Comparison of ENCODE assay signal across 12 cellular contexts in the genomic region with DNA sequence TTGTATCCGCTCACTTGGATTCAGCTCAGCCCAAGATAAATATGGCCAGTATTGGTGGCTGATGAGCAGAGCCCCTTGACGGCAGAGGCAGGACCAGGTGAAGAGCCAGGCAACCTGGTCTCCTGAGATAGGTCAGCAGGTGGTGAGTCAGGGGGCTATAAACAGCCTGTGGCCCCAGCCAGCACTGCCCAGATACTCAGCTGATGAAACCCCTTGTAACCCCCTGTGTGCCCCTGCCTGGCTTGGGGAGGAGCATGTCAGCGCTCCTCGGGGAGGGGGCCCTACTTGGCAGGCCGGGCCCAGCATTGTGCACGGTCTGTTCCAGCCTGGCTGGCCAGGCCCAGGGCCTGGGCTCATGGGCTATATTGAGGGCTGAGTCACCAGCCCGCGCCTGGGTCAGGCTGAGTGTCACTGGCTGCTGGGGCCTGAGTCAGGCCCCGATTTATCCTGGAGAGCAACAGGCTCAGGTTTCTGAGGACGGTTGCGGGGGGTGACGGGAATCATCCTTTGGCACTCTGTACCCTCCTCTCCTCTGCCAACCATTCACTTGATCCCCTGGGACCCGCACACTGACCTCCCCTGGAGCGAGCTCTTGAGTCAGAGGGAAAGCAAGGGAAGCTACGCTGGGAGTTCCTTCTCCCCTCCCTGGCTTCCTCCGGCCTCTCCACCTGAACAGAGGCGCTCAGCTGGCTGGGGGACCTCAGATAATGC. TPM values are rescaled to one million over a fixed set of nuclear protein-coding genes. Genes with fewer than 3 reads are reported as not detected.
DNase-seq lines count a peak whose midpoint lies in the region; ATAC-seq, FAIRE-seq and TF ChIP-seq lines count a peak whose summit lies in the region.
"Had no signal": no experiment of that assay in that cellular context is flagged by ENCODE, and none has a peak within 500 bp of the region (broad histone marks: within the 10 kb centered on the region; RNA-seq: fewer than 3 reads in every experiment).

No MANE protein-coding gene starts in this region.

- peak overlapping the region; percentile 98 for H2BK15ac ChIP-seq in IMR-90 (ENCODE audit: low read depth, low read length)

- peak overlapping the region; percentile 98 for H2AK5ac ChIP-seq in IMR-90 (ENCODE audit: low read depth, low read length)

- H3K27ac ChIP-seq in A549, result peak overlapping the region; percentile 19 to 75; a peak in 5 of 6 replicates
- H3K27ac ChIP-seq in IMR-90 (ENCODE audit: insufficient read depth, low read length), result peak overlapping the region; percentile 81
- H3K27ac ChIP-seq in endodermal cell (ENCODE audit: low read depth, low read length), result peak overlapping the region; percentile 22
- H3K27ac ChIP-seq in mesodermal cell (ENCODE audit: low read depth, low read length, severe bottlenecking), result peak overlapping the region; percentile 98
- H3K27ac ChIP-seq in tibial nerve, result peak overlapping the region in 1 of 4 donors; percentile 36
- H3K27ac ChIP-seq: BLaER1 treated with 17β-estradiol and CSF1 and Interleukin-3, amounts not matched to agents 10 nM and 100 nM had no signal

- peaks cover 41% of the 10 kb centered on the region for H3K27me3 Mint-ChIP-seq in endodermal cell (ENCODE audit: insufficient read depth)
- peaks cover 39% of the 10 kb centered on the region for H3K27me3 Mint-ChIP-seq in activated naive CD8-positive, alpha-beta T cell treated with anti-CD3 and anti-CD28 coated beads, Interleukin-2, amount 50 U/mL, for 24 hours
- peaks cover 0 to 30% of the 10 kb centered on the region in 2 donors for H3K27me3 Mint-ChIP-seq in natural killer cell (ENCODE audit: low read depth in 2 of 2)

- CTCF ChIA-PET in A549 (lab: Yijun Ruan, JAX) (interaction anchor here (1.0 to 1.8 kb wide), 4 partner anchors 15 to 53 kb away, joined by 3 to 5 read pairs (median 4); no protein-coding TSS in a partner anchor), IMR-90 (lab: Yijun Ruan, JAX) (interaction anchor here (1.0 kb wide), 1 partner anchor 56 kb away, joined by 6 read pairs; no protein-coding TSS in a partner anchor)

- ATAC-seq in A549, result peak; percentile 69 to 72
- ATAC-seq in IMR-90 (ENCODE audit: low read depth), result peak; percentile 45
- no peak for ATAC-seq in activated naive CD8-positive, alpha-beta T cell treated with anti-CD3 and anti-CD28 coated beads, Interleukin-2, amount 50 U/mL, for 24 hours
- no peak for ATAC-seq in natural killer cell

- no TSS peak for BruUV-seq in IMR-90 (replicated peaks; lab: Mats Ljungman, UMichigan)

- H4K8ac ChIP-seq in IMR-90 (ENCODE audit: low read depth in 2 of 2, low read length in 2 of 2), result peak overlapping the region; percentile 5 to 83

- FAIRE-seq in A549 (lab: Jason Lieb, UNC), result no peak

- peak overlapping the region; percentile 98 for H2AK9ac ChIP-seq in IMR-90 (replicated peaks; ENCODE audit: low read depth, low read length, poor library complexity)

- no peak for TF ChIP-seq RAD21 in A549 (conservative IDR thresholded peaks at IDR 0.05 in 1 of 2, IDR thresholded peaks at IDR 0.05 in 1 of 2)
- 0 out of 2 replicates have a peak, but pooled peaks have one; percentile 12 for TF ChIP-seq RAD21 in IMR-90 (IDR thresholded peaks at IDR 0.05; ENCODE audit: low read length)

- peaks cover 14% of the 10 kb centered on the region for H3K9me1 ChIP-seq in IMR-90 (ENCODE audit: insufficient read depth, low read length)

- H3K4me3 ChIP-seq in A549, result no peak overlapping the region
- H3K4me3 ChIP-seq in IMR-90 (ENCODE audit: insufficient read depth, low read depth, low read length), result no peak overlapping the region
- H3K4me3 ChIP-seq in endodermal cell (ENCODE audit: low read length), result no peak overlapping the region
- H3K4me3 ChIP-seq in mesodermal cell (ENCODE audit: extremely low read depth, insufficient read depth, low read length, poor library complexity, severe bottlenecking), result no peak overlapping the region
- no peak overlapping the region for H3K4me3 ChIP-seq in tibial nerve
- H3K4me3 ChIP-seq: BLaER1 treated with 17β-estradiol and CSF1 and Interleukin-3, amounts not matched to agents 10 nM and 100 nM had no signal

- peak overlapping the region; percentile 97 for H2BK20ac ChIP-seq in IMR-90 (ENCODE audit: low read depth, low read length)

- in situ Hi-C loops in IMR-90 (cut with MboI; ENCODE audit: low sequenced_read_pairs), result no loop called here

- POLR2A ChIA-PET in A549 (lab: Yijun Ruan, JAX), result interaction anchor here (0.5 kb wide), 1 partner anchor 50 kb away, joined by 3 read pairs; no protein-coding TSS in a partner anchor
- POLR2A ChIA-PET in IMR-90 (lab: Charles Lee; ENCODE audit: unreplicated experiment), result interaction anchor here (1.0 kb wide), 2 partner anchors 9 to 36 kb away, joined by 3 read pairs; a partner anchor contains a TSS

- intact Hi-C loops in IMR-90 (cut with micrococcal nuclease) (loop anchor here (5.0 kb wide), 1 partner anchor 35 kb away; a partner anchor contains a TSS), natural killer cell (cut with micrococcal nuclease) (no loop called here)

- H3K4me2 ChIP-seq in A549 (no peak overlapping the region), IMR-90 (ENCODE audit: low read depth, low read length) (peak overlapping the region; percentile 29; the same call in 1 of the 2 replicates)
- H3K4me2 ChIP-seq: BLaER1 treated with 17β-estradiol and CSF1 and Interleukin-3, amounts not matched to agents 10 nM and 100 nM had no signal

- H4K91ac ChIP-seq in IMR-90 (ENCODE audit: insufficient read depth, low read depth, low read length), result peak overlapping the region; percentile 94

- no peak for DNase-seq in A549 (ENCODE audit: low read depth in 1 of 2, low spot score in 1 of 2)
- peak; percentile 83 for DNase-seq in IMR-90
- DNase-seq in endodermal cell, result peak; percentile 80
- no peak for DNase-seq in activated naive CD8-positive, alpha-beta T cell treated with anti-CD3 and anti-CD28 coated beads, Interleukin-2, amount 50 U/mL, for 24 hours
- DNase-seq in natural killer cell, result no peak
- no peak for DNase-seq in activated naive CD4-positive, alpha-beta T cell (lab: John Stamatoyannopoulos, UW)
- DNase-seq in tibial nerve (ENCODE audit: low spot score in 2 of 2), result no peak
- DNase-seq: activated CD4-positive, alpha-beta memory T cell treated with anti-CD3 and anti-CD28 coated beads for 36 hours; effector CD8-positive, alpha-beta T cell; NCI-H526 had no signal

- WGBS in A549 (ENCODE audit: missing lambda C conversion rate), result 76% methylated on average over 14 of the region's 17 CpGs
- 13% methylated on average over 4 of the region's 17 CpGs; no CpG with 5 or more reads in 1 of the 2 experiments for WGBS in IMR-90 (ENCODE audit: extremely low coverage in 2 of 2, insufficient read length in 1 of 2), 2 experiments
- 57 to 71% methylated on average over 15 to 17 of the region's 17 CpGs for WGBS in endodermal cell (ENCODE audit: insufficient coverage in 1 of 2, insufficient read length in 1 of 2), 2 experiments
- 43 to 47% methylated on average over 7 to 12 of the region's 17 CpGs for WGBS in mesodermal cell (ENCODE audit: insufficient coverage in 2 of 2), 2 experiments
- 71 to 84% methylated on average over 8 to 17 of the region's 17 CpGs for WGBS in tibial nerve, 2 donors

- peak overlapping the region; percentile 82 for H2AFZ ChIP-seq in IMR-90 (replicated peaks; ENCODE audit: low read length, poor library complexity)

- H3K4me3 Mint-ChIP-seq in endodermal cell, result no peak overlapping the region
- no peak overlapping the region for H3K4me3 Mint-ChIP-seq in activated naive CD8-positive, alpha-beta T cell treated with anti-CD3 and anti-CD28 coated beads, Interleukin-2, amount 50 U/mL, for 24 hours
- H3K4me3 Mint-ChIP-seq in natural killer cell, result no peak overlapping the region
- H3K4me3 Mint-ChIP-seq: activated CD4-positive, alpha-beta memory T cell treated with anti-CD3 and anti-CD28 coated beads for 36 hours had no signal

- H2BK120ac ChIP-seq in IMR-90 (ENCODE audit: low read depth, low read length), result peak overlapping the region; percentile 96

- H3K23ac ChIP-seq in IMR-90 (ENCODE audit: low read depth, low read length), result peak overlapping the region; percentile 88

- dilution Hi-C loops in IMR-90 (cut with HindIII; ENCODE audit: low sequenced_read_pairs, unreplicated experiment), result no loop called here

- no peaks in the 10 kb centered on the region for H3K36me3 Mint-ChIP-seq in endodermal cell (ENCODE audit: low read depth)
- H3K36me3 Mint-ChIP-seq in activated naive CD8-positive, alpha-beta T cell treated with anti-CD3 and anti-CD28 coated beads, Interleukin-2, amount 50 U/mL, for 24 hours (ENCODE audit: low read depth), result no peaks in the 10 kb centered on the region
- no peaks in the 10 kb centered on the region for H3K36me3 Mint-ChIP-seq in natural killer cell
- H3K36me3 Mint-ChIP-seq: activated CD4-positive, alpha-beta memory T cell treated with anti-CD3 and anti-CD28 coated beads for 36 hours had no signal

- peak overlapping the region; percentile 38 for H4K5ac ChIP-seq in IMR-90 (ENCODE audit: low read depth, low read length)

- H3K27ac Mint-ChIP-seq in endodermal cell (no peak overlapping the region), natural killer cell (no peak overlapping the region)
- no peak overlapping the region for H3K27ac Mint-ChIP-seq in activated naive CD8-positive, alpha-beta T cell treated with anti-CD3 and anti-CD28 coated beads, Interleukin-2, amount 50 U/mL, for 24 hours
- H3K27ac Mint-ChIP-seq: activated CD4-positive, alpha-beta memory T cell treated with anti-CD3 and anti-CD28 coated beads for 36 hours had no signal

- peak overlapping the region; percentile 97 for H3K4ac ChIP-seq in IMR-90 (ENCODE audit: low read depth, low read length)

- H2BK5ac ChIP-seq in IMR-90 (ENCODE audit: low read depth, low read length, poor library complexity, severe bottlenecking), result peak overlapping the region; percentile 93

- H3K4me1 ChIP-seq in A549, result peaks cover 38% of the 10 kb centered on the region
- peaks cover 24% of the 10 kb centered on the region for H3K4me1 ChIP-seq in IMR-90 (ENCODE audit: control insufficient read depth, insufficient read depth, low read length)
- H3K4me1 ChIP-seq in endodermal cell (ENCODE audit: control insufficient read depth, insufficient read depth, low read length), result no peaks in the 10 kb centered on the region
- peaks cover 37% of the 10 kb centered on the region for H3K4me1 ChIP-seq in mesodermal cell (ENCODE audit: control insufficient read depth, insufficient read depth, low read length, poor library complexity, severe bottlenecking)
- peaks cover 0 to 27% (median 18%) of the 10 kb centered on the region in 4 donors for H3K4me1 ChIP-seq in tibial nerve

- H3K9me3 ChIP-seq in A549 (no peaks in the 10 kb centered on the region), IMR-90 (ENCODE audit: control insufficient read depth, insufficient read depth, low read length) (no peaks in the 10 kb centered on the region), endodermal cell (ENCODE audit: control insufficient read depth, low read length) (no peaks in the 10 kb centered on the region), mesodermal cell (ENCODE audit: control insufficient read depth, low read length) (no peaks in the 10 kb centered on the region), tibial nerve (no peaks in the 10 kb centered on the region)
- H3K9me3 ChIP-seq: BLaER1 treated with 17β-estradiol and CSF1 and Interleukin-3, amounts not matched to agents 10 nM and 100 nM had no signal

- H3K9ac ChIP-seq in IMR-90 (ENCODE audit: low read depth, low read length), result peak overlapping the region; percentile 19; the same call in 1 of the 2 replicates
- H3K9ac ChIP-seq in endodermal cell (ENCODE audit: extremely low read depth, low read length, poor library complexity, severe bottlenecking), result no peak overlapping the region
- H3K9ac ChIP-seq: BLaER1 treated with 17β-estradiol and CSF1 and Interleukin-3, amounts not matched to agents 10 nM and 100 nM had no signal

- H3K56ac ChIP-seq in IMR-90 (ENCODE audit: extremely low read depth, insufficient read depth, low read length), result peak overlapping the region; percentile 76

- H4K20me1 ChIP-seq in IMR-90 (ENCODE audit: insufficient read depth, low read length), result peaks cover 33% of the 10 kb centered on the region

- H3K4me1 Mint-ChIP-seq in endodermal cell, result peaks cover 16% of the 10 kb centered on the region
- peaks cover 18% of the 10 kb centered on the region for H3K4me1 Mint-ChIP-seq in activated naive CD8-positive, alpha-beta T cell treated with anti-CD3 and anti-CD28 coated beads, Interleukin-2, amount 50 U/mL, for 24 hours
- peaks cover 0 to 20% of the 10 kb centered on the region in 2 donors for H3K4me1 Mint-ChIP-seq in natural killer cell

- peaks cover 0 to 27% of the 10 kb centered on the region in 2 experiments; a peak in 2 of 4 replicates for H3K79me1 ChIP-seq in IMR-90 (ENCODE audit: low read depth in 1 of 2, low read length in 2 of 2)

- H3K36me3 ChIP-seq in IMR-90 (ENCODE audit: control insufficient read depth, insufficient read depth, low read length), result no peaks in the 10 kb centered on the region
- no peaks in the 10 kb centered on the region for H3K36me3 ChIP-seq in endodermal cell (ENCODE audit: control insufficient read depth, insufficient read depth, low read length)
- no peaks in the 10 kb centered on the region for H3K36me3 ChIP-seq in mesodermal cell (ENCODE audit: control insufficient read depth, insufficient read depth, low read length)
- no peaks in the 10 kb centered on the region for H3K36me3 ChIP-seq in tibial nerve
- H3K36me3 ChIP-seq: BLaER1 treated with 17β-estradiol and CSF1 and Interleukin-3, amounts not matched to agents 10 nM and 100 nM had no signal

- peak overlapping the region; percentile 95 for H3K14ac ChIP-seq in IMR-90 (replicated peaks; ENCODE audit: low read depth, low read length)

- TF ChIP-seq EP300 in A549 (IDR thresholded peaks at IDR 0.05), result no peak
- no peak for TF ChIP-seq EP300 in tibial nerve (IDR thresholded peaks at IDR 0.05)

- peak overlapping the region; percentile 38 for H3K18ac ChIP-seq in IMR-90 (ENCODE audit: low read depth, low read length)

- no peaks in the 10 kb centered on the region for H3K9me3 Mint-ChIP-seq in endodermal cell
- no peaks in the 10 kb centered on the region for H3K9me3 Mint-ChIP-seq in activated naive CD8-positive, alpha-beta T cell treated with anti-CD3 and anti-CD28 coated beads, Interleukin-2, amount 50 U/mL, for 24 hours
- no peaks in the 10 kb centered on the region for H3K9me3 Mint-ChIP-seq in natural killer cell
- H3K9me3 Mint-ChIP-seq: activated CD4-positive, alpha-beta memory T cell treated with anti-CD3 and anti-CD28 coated beads for 36 hours had no signal

- no peak for TF ChIP-seq POLR2A in A549 (IDR thresholded peaks at IDR 0.05; ENCODE audit: low read length)
- no peak for TF ChIP-seq POLR2A in IMR-90 (IDR thresholded peaks at IDR 0.05; ENCODE audit: low read depth, low read length)
- no peak for TF ChIP-seq POLR2A in tibial nerve (IDR thresholded peaks at IDR 0.05)

- TF ChIP-seq CTCF in A549 (IDR thresholded peaks at IDR 0.05) (no peak), IMR-90 (conservative IDR thresholded peaks at IDR 0.05; ENCODE audit: low read depth, low read length) (no peak), endodermal cell (conservative IDR thresholded peaks at IDR 0.05) (no peak), natural killer cell (IDR thresholded peaks at IDR 0.05) (no peak), tibial nerve (IDR thresholded peaks at IDR 0.05) (no peak)

- no peaks in the 10 kb centered on the region for H3K27me3 ChIP-seq in IMR-90 (ENCODE audit: control insufficient read depth, insufficient read depth, low read length)
- H3K27me3 ChIP-seq in endodermal cell (ENCODE audit: control insufficient read depth, insufficient read depth, low read length, poor library complexity, severe bottlenecking), result peaks cover 11% of the 10 kb centered on the region
- peaks cover 0 to 31% of the 10 kb centered on the region in 2 donors for H3K27me3 ChIP-seq in tibial nerve

RNA-seq across cellular contexts. Expression of a gene that starts 2.8 kb away (rescaled TPM):
- polyA plus RNA-seq in A549 (2011; rRNA removed) (0.43 and 0.60 TPM in 2 replicates), A549 (2017; fragmentation: RNase III; extraction: RNeasy Plus Mini Kit Qiagen cat#74134 plus additional on column Dnase treatment) (3.2 to 3.4 TPM (median 3.4 TPM) in 3 replicates), IMR-90 (2012; rRNA removed) (154 and 167 TPM in 2 replicates)
- 0.70 and 1.1 TPM in 2 replicates for polyA plus RNA-seq in A549 (2012; cell fraction: cytosol; rRNA removed)
- polyA plus RNA-seq in A549 (2012; cell fraction: nucleus; rRNA removed), result 2.1 and 2.7 TPM in 2 replicates
- polyA minus RNA-seq in A549 (2011; rRNA and poly(A)+ RNA removed), result 1.7 and 3.0 TPM in 2 replicates
- total RNA-seq in IMR-90 (2012; rRNA removed) (116 and 139 TPM in 2 replicates), endodermal cell (10 to 100 TPM in 1 of 2 donors, 1 to 10 TPM in 1; 6.6 to 11.5 TPM), natural killer cell (under 1 TPM in 2 of 3 donors, not detected in 1; 0.05 to 0.25 TPM), tibial nerve (10 to 100 TPM in 2 of 4 donors, 1 to 10 TPM in 2; 5.5 to 13.5 (median 9.0) TPM)
- 67.5 and 137 TPM in 2 replicates for polyA plus RNA-seq in IMR-90 (2012; cell fraction: cytosol; rRNA removed)
- 165 and 525 TPM in 2 replicates for polyA plus RNA-seq in IMR-90 (2012; cell fraction: nucleus; rRNA removed; ENCODE audit: low replicate concordance)
- polyA plus RNA-seq in endodermal cell (2013, experiment 1 of 2), result 25.3 TPM
- 28.7 TPM for polyA plus RNA-seq in endodermal cell (2013, experiment 2 of 2)
- 147 TPM for polyA plus RNA-seq in mesodermal cell (2013, experiment 1 of 2)
- 116 TPM for polyA plus RNA-seq in mesodermal cell (2013, experiment 2 of 2)

RNA-seq across cellular contexts. Expression of a gene that starts 35.3 kb away (rescaled TPM):
- polyA plus RNA-seq in A549 (2011; rRNA removed), result 155 and 180 TPM in 2 replicates
- polyA plus RNA-seq in A549 (2012; cell fraction: cytosol; rRNA removed), result 386 and 423 TPM in 2 replicates
- polyA plus RNA-seq in A549 (2012; cell fraction: nucleus; rRNA removed), result 183 and 192 TPM in 2 replicates
- 201 to 230 TPM (median 229 TPM) in 3 replicates for polyA plus RNA-seq in A549 (2017; fragmentation: RNase III; extraction: RNeasy Plus Mini Kit Qiagen cat#74134 plus additional on column Dnase treatment)
- polyA minus RNA-seq in A549 (2011; rRNA and poly(A)+ RNA removed), result 46.3 and 46.9 TPM in 2 replicates
- 61.1 and 104 TPM in 2 replicates for total RNA-seq in IMR-90 (2012; rRNA removed)
- 321 and 346 TPM in 2 replicates for polyA plus RNA-seq in IMR-90 (2012; rRNA removed)
- 128 and 421 TPM in 2 replicates for polyA plus RNA-seq in IMR-90 (2012; cell fraction: cytosol; rRNA removed)
- polyA plus RNA-seq in IMR-90 (2012; cell fraction: nucleus; rRNA removed; ENCODE audit: low replicate concordance), result 84.2 and 106 TPM in 2 replicates
- 100 to 1,000 TPM; 122 to 157 TPM for total RNA-seq in endodermal cell
- polyA plus RNA-seq in endodermal cell (2013, experiment 1 of 2), result 128 TPM
- 128 TPM for polyA plus RNA-seq in endodermal cell (2013, experiment 2 of 2)
- polyA plus RNA-seq in mesodermal cell (2013, experiment 1 of 2), result 134 TPM
- polyA plus RNA-seq in mesodermal cell (2013, experiment 2 of 2), result 119 TPM
- total RNA-seq in natural killer cell, result 10 to 100 TPM; 82.9 to 98.0 (median 94.3) TPM
- total RNA-seq in tibial nerve, result 100 to 1,000 TPM in 1 of 4 donors, 10 to 100 TPM in 3; 57.9 to 122 (median 75.4) TPM

RNA-seq across cellular contexts. Expression of a gene that starts 35.6 kb away (rescaled TPM):
- polyA plus RNA-seq in A549 (2011; rRNA removed), result 5.4 and 5.6 TPM in 2 replicates
- 1.7 and 1.8 TPM in 2 replicates for polyA plus RNA-seq in A549 (2012; cell fraction: cytosol; rRNA removed)
- polyA plus RNA-seq in A549 (2012; cell fraction: nucleus; rRNA removed), result 4.9 and 5.3 TPM in 2 replicates
- 3.6 to 7.3 TPM (median 4.7 TPM) in 3 replicates for polyA plus RNA-seq in A549 (2017; fragmentation: RNase III; extraction: RNeasy Plus Mini Kit Qiagen cat#74134 plus additional on column Dnase treatment)
- 5.0 and 6.4 TPM in 2 replicates for polyA minus RNA-seq in A549 (2011; rRNA and poly(A)+ RNA removed)
- 7.7 and 8.3 TPM in 2 replicates for total RNA-seq in IMR-90 (2012; rRNA removed)
- polyA plus RNA-seq in IMR-90 (2012; rRNA removed), result 15.1 and 18.0 TPM in 2 replicates
- polyA plus RNA-seq in IMR-90 (2012; cell fraction: cytosol; rRNA removed), result 5.3 and 5.9 TPM in 2 replicates
- 41.0 and 106 TPM in 2 replicates for polyA plus RNA-seq in IMR-90 (2012; cell fraction: nucleus; rRNA removed; ENCODE audit: low replicate concordance)
- 10 to 100 TPM; 46.0 to 51.2 TPM for total RNA-seq in endodermal cell
- polyA plus RNA-seq in endodermal cell (2013, experiment 1 of 2), result 53.3 TPM
- 41.1 TPM for polyA plus RNA-seq in endodermal cell (2013, experiment 2 of 2)
- polyA plus RNA-seq in mesodermal cell (2013, experiment 1 of 2), result 32.7 TPM
- 33.8 TPM for polyA plus RNA-seq in mesodermal cell (2013, experiment 2 of 2)
- total RNA-seq in natural killer cell, result 10 to 100 TPM; 10.9 to 17.5 (median 13.2) TPM
- 10 to 100 TPM in 1 of 4 donors, 1 to 10 TPM in 3; 4.5 to 12.4 (median 7.2) TPM for total RNA-seq in tibial nerve

RNA-seq across cellular contexts. Expression of a gene that starts 51.8 kb away (rescaled TPM):
- polyA plus RNA-seq in A549 (2011; rRNA removed) (not detected in 2 replicates), A549 (2017; fragmentation: RNase III; extraction: RNeasy Plus Mini Kit Qiagen cat#74134 plus additional on column Dnase treatment) (not detected in 3 replicates), IMR-90 (2012; rRNA removed) (not detected in 2 replicates)
- polyA plus RNA-seq in A549 (2012; cell fraction: cytosol; rRNA removed), result not detected in 2 replicates
- not detected in 2 replicates for polyA plus RNA-seq in A549 (2012; cell fraction: nucleus; rRNA removed)
- polyA minus RNA-seq in A549 (2011; rRNA and poly(A)+ RNA removed), result not detected in 2 replicates
- total RNA-seq in IMR-90 (2012; rRNA removed) (not detected in 2 replicates), endodermal cell (not detected), natural killer cell (not detected), tibial nerve (not detected)
- 0.04 TPM in 1 of 2 replicates, not detected in the other for polyA plus RNA-seq in IMR-90 (2012; cell fraction: cytosol; rRNA removed)
- polyA plus RNA-seq in IMR-90 (2012; cell fraction: nucleus; rRNA removed; ENCODE audit: low replicate concordance), result not detected in 2 replicates
- polyA plus RNA-seq in endodermal cell (2013, experiment 1 of 2), result not detected
- 0.25 TPM for polyA plus RNA-seq in endodermal cell (2013, experiment 2 of 2)
- polyA plus RNA-seq in mesodermal cell (2013, experiment 1 of 2), result not detected
- not detected for polyA plus RNA-seq in mesodermal cell (2013, experiment 2 of 2)
- total RNA-seq: activated CD4-positive, alpha-beta memory T cell treated with anti-CD3 and anti-CD28 coated beads for 36 hours had no signal

Comparison
In these comparisons a context has a peak if more than half of its experiments do, and no peak if none do; other contexts are left out.
1. ATAC-seq: peak in A549 (2 of 2) and IMR-90 (single experiment); none in activated naive CD8-positive, alpha-beta T cell treated with anti-CD3 and anti-CD28 coated beads, Interleukin-2, amount 50 U/mL, for 24 hours (single experiment) and natural killer cell (0 of 3).
2. DNase-seq: peak in IMR-90 (single experiment) and endodermal cell (single experiment); none in A549 (0 of 2), activated naive CD8-positive, alpha-beta T cell treated with anti-CD3 and anti-CD28 coated beads, Interleukin-2, amount 50 U/mL, for 24 hours (single experiment), natural killer cell (single experiment), activated naive CD4-positive, alpha-beta T cell (0 of 4) and tibial nerve (0 of 2).